In the genomic region with DNA sequence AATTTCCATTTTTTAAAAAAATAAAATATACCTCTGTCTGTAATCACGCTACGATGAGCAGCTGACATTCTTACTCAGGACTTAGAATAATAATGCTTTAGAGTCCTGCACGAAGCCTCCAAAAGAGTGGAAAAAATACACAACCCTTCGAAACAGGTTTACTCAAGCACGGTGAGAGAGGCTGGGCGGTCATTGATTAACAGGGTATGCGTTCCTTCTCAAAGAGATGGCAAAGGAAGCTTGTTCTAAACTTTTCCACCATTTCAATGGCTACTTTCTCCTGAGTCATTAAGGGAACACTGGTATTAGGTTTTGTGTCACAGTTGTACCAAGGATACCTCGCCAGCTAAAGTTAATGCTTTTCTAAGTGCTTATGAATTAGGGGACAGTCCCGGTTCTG, we compare ENCODE assay signal across 17 cellular contexts.
"Had no signal": no experiment of that assay in that cellular context is flagged by ENCODE, and none has a peak within 500 bp of the region (broad histone marks: within the 10 kb centered on the region; RNA-seq: fewer than 3 reads in every experiment).

No MANE protein-coding gene starts in this region.

- DNase-seq: activated CD4-positive, alpha-beta T cell treated with anti-CD3 and anti-CD28 coated beads, Interleukin-2, amount 50 U/mL, for 4 hours; activated CD4-positive, CD25-positive, alpha-beta regulatory T cell treated with anti-CD3 and anti-CD28 coated beads, Interleukin-2, amount 50 U/mL, for 72 hours; activated naive CD4-positive, alpha-beta T cell treated with anti-CD3 and anti-CD28 coated beads, Interleukin-2, amount 50 U/mL, for 16 hours; adrenal gland; caudate nucleus; colonic mucosa; left colon; natural killer cell; ovary; stimulated activated CD4-positive, alpha-beta T cell treated with anti-CD3 and anti-CD28 coated beads, Interleukin-12 subunit alpha, Interleukin-12 subunit beta, amount 100 ng/mL, for 4 hours; stimulated activated CD4-positive, alpha-beta T cell treated with anti-CD3 and anti-CD28 coated beads, Interleukin-2, amount 100 ng/mL, for 24 hours; stomach had no signal

- H3K4me3 ChIP-seq: adrenal gland, colonic mucosa, esophagus muscularis mucosa, ovary, stomach, thoracic aorta had no signal

- H3K9me3 ChIP-seq: adrenal gland, colonic mucosa, ovary, thoracic aorta had no signal

- H3K4me1 ChIP-seq: adrenal gland, colonic mucosa had no signal

- FAIRE-seq: urothelium cell line had no signal

- H3K9me3 Mint-ChIP-seq: activated T-helper 2 cell treated with anti-CD3 and anti-CD28 coated beads, Interferon-gamma antibody, Interleukin-2, Interleukin-4, amounts not matched to agents 10 μg/mL and 5 μg/mL and 100 μg/mL, durations not matched to agents 14 hours and 24 hours and 36 hours; memory B cell; natural killer cell had no signal

- H3K36me3 ChIP-seq: adrenal gland, colonic mucosa, esophagus muscularis mucosa, ovary, thoracic aorta had no signal

- H3K36me3 Mint-ChIP-seq: natural killer cell had no signal

- H3K27ac Mint-ChIP-seq: activated T-helper 2 cell treated with anti-CD3 and anti-CD28 coated beads, Interferon-gamma antibody, Interleukin-2, Interleukin-4, amounts not matched to agents 10 μg/mL and 5 μg/mL and 100 μg/mL, durations not matched to agents 14 hours and 24 hours and 36 hours; memory B cell; natural killer cell had no signal

- H3K4me3 Mint-ChIP-seq: memory B cell, natural killer cell had no signal

- H3K27me3 ChIP-seq: adrenal gland, colonic mucosa, esophagus muscularis mucosa, ovary, stomach had no signal

- H3K27ac ChIP-seq: adrenal gland, colonic mucosa, esophagus muscularis mucosa, ovary, thoracic aorta had no signal

- H3K27me3 Mint-ChIP-seq: memory B cell had no signal

- ATAC-seq: left colon, natural killer cell had no signal
